Comparison of ENCODE assay signal across 8 cellular contexts in the genomic region with DNA sequence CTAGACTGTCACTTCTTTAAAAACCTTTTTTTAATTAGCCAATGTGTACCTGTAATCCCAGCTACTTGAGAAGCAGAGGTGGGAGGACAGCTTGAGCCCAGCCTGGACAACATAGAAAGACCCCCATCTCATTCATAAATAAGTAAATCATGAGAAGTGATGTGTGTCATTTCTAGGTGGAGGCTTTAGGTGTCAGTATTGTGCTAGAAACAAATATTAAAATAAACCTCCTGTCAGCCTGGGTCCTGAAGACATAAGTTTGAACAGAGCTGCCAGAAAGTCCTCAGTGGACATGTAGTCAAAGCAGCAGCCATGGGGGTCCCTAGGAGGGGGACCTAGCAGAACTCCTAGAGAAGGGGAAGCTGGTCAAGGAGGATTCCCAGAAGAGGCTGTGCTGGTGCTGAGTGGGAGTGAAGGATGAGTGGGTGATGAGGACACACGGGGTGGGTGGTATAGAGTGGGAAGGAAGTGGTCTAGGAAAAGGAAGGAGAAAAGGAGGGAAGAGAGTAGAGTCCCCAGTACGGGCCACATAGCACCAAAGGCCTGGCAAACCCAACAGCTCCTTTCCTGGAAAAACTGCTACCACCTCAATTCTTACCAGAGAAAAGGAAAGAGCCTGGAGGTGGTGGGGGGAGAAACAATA.
DNase-seq lines count a peak whose midpoint lies in the region; ATAC-seq and TF ChIP-seq lines count a peak whose summit lies in the region.

No MANE protein-coding gene starts in this region.

- H3K9me2 ChIP-seq in OCI-LY7 (ENCODE audit: insufficient read depth, low read length), result no peaks in the 10 kb centered on the region

- H3K9me3 ChIP-seq in AG04450 (ENCODE audit: control insufficient read depth, insufficient read depth, low read length), result no peaks in the 10 kb centered on the region
- H3K9me3 ChIP-seq in OCI-LY7 (ENCODE audit: low read length), result no peaks in the 10 kb centered on the region

- H3K4me1 Mint-ChIP-seq in T-cell, result peaks cover 0 to 3% (median 0%) of the 10 kb centered on the region in 3 donors

- H3K27ac ChIP-seq in AG04450 (ENCODE audit: low read depth, low read length) (no peak overlapping the region), OCI-LY7 (ENCODE audit: low read depth, low read length, poor library complexity, severe bottlenecking) (no peak overlapping the region)

- no peak overlapping the region for H3K27ac Mint-ChIP-seq in T-cell

- TF ChIP-seq CTCF in AG04450 (IDR thresholded peaks at IDR 0.05; ENCODE audit: low read depth, low read length), result peak; percentile 48
- TF ChIP-seq CTCF in GM10266 (IDR thresholded peaks at IDR 0.05; ENCODE audit: control insufficient read depth, insufficient read depth, low read depth, missing control alignments), result peak; percentile 34
- TF ChIP-seq CTCF in OCI-LY7 (conservative IDR thresholded peaks at IDR 0.05; ENCODE audit: low read length), result peak; percentile 70
- TF ChIP-seq CTCF in foreskin fibroblast (IDR thresholded peaks at IDR 0.05; ENCODE audit: low read depth, low read length), result peak; percentile 29

- no peaks in the 10 kb centered on the region for H3K79me2 ChIP-seq in OCI-LY7 (ENCODE audit: insufficient read depth, low read depth, low read length)

- H3K4me2 ChIP-seq in OCI-LY7 (ENCODE audit: low read length), result no peak overlapping the region

- no peak for DNase-seq in AG04450 (ENCODE audit: low read depth, low spot score)
- DNase-seq in GM10266 (ENCODE audit: extremely low spot score), result peak; percentile 18
- DNase-seq in OCI-LY7 (ENCODE audit: low spot score), result peak; percentile 32
- DNase-seq in foreskin fibroblast, result peak in 1 of 2 donors; percentile 4
- no peak for DNase-seq in T-cell
- DNase-seq in HEK293T (ENCODE audit: extremely low spot score), result no peak
- DNase-seq in GDM1 (lab: John Stamatoyannopoulos, UW), result no peak

- H3K4me1 ChIP-seq in OCI-LY7 (ENCODE audit: insufficient read depth, low read length, poor library complexity, severe bottlenecking), result no peaks in the 10 kb centered on the region

- H3K36me3 ChIP-seq in OCI-LY7 (ENCODE audit: insufficient read depth, low read length), result no peaks in the 10 kb centered on the region

- no peaks in the 10 kb centered on the region for H4K20me1 ChIP-seq in OCI-LY7 (ENCODE audit: insufficient read depth, low read length)

- H3K4me3 ChIP-seq in AG04450 (ENCODE audit: low read depth, low read length) (no peak overlapping the region), OCI-LY7 (ENCODE audit: low read depth, low read length, poor library complexity, severe bottlenecking) (no peak overlapping the region), foreskin fibroblast (ENCODE audit: low read depth in 1 of 2, low read length in 2 of 2) (no peak overlapping the region)

- CTCF ChIA-PET in AG04450 (lab: Charles Lee) (interaction anchor here (0.5 to 5.6 kb wide), 32 partner anchors 205 to 1014 kb away, joined by 3 to 96 read pairs (median 4); no protein-coding TSS in a partner anchor), OCI-LY7 (lab: Charles Lee; ENCODE audit: unreplicated experiment) (interaction anchor here (0.5 kb wide), 1 partner anchor 244 kb away, joined by 3 read pairs; no protein-coding TSS in a partner anchor), T-cell (lab: Charles Lee) (interaction anchor here (0.5 to 1.1 kb wide), 3 partner anchors 27 to 528 kb away, joined by 3 to 10 read pairs (median 3); no protein-coding TSS in a partner anchor), HEK293T (lab: Yijun Ruan, JAX) (interaction anchor here (0.7 to 1.9 kb wide), 3 partner anchors 227 to 566 kb away, joined by 3 to 10 read pairs (median 4); no protein-coding TSS in a partner anchor)

- no peaks in the 10 kb centered on the region for H3K36me3 Mint-ChIP-seq in T-cell

- POLR2A ChIA-PET in AG04450 (lab: Yijun Ruan, JAX) (no interaction called here), OCI-LY7 (lab: Charles Lee) (interaction anchor here (0.7 kb wide), 1 partner anchor 1082 kb away, joined by 3 read pairs; no protein-coding TSS in a partner anchor), T-cell (lab: Charles Lee) (no interaction called here), HEK293T (lab: Yijun Ruan, JAX) (interaction anchor here (0.7 kb wide), 1 partner anchor 126 kb away, joined by 3 read pairs; no protein-coding TSS in a partner anchor)

- no peak overlapping the region for H3K4me3 Mint-ChIP-seq in T-cell

- no TSS peak for BruUV-seq in OCI-LY7 (replicated peaks; lab: Mats Ljungman, UMichigan)

- ATAC-seq in T-cell (replicated peaks in 1 of 4) (no peak), esophagus mucosa (no peak)

- H3K27me3 ChIP-seq in AG04450 (ENCODE audit: control insufficient read depth, insufficient read depth, low read length), result peaks cover 3% of the 10 kb centered on the region

- no peak overlapping the region for H2AFZ ChIP-seq in OCI-LY7 (ENCODE audit: low read length)

- H3K27me3 Mint-ChIP-seq in T-cell, result peaks cover 22 to 25% of the 10 kb centered on the region in 2 donors

- intact Hi-C loops in OCI-LY7 (cut with micrococcal nuclease; ENCODE audit: unreplicated experiment), result loop anchor here (5.0 to 10.0 kb wide), 3 partner anchors 232 to 1010 kb away; no protein-coding TSS in a partner anchor

- no peaks in the 10 kb centered on the region for H3K9me3 Mint-ChIP-seq in T-cell

TF ChIP-seq in HEK293T, 16 proteins besides CTCF, POLR2A, EP300 and RAD21:
- no peak for TF ChIP-seq CTBP1 (IDR thresholded peaks at IDR 0.05; ENCODE audit: borderline replicate concordance)
- no peak for TF ChIP-seq ZNF384 (IDR thresholded peaks at IDR 0.05)
- TF ChIP-seq FOXK2 (IDR thresholded peaks at IDR 0.05), result no peak
- TF ChIP-seq LEF1 (IDR thresholded peaks at IDR 0.05; ENCODE audit: borderline replicate concordance), result no peak
- TF ChIP-seq SUZ12 (IDR thresholded peaks at IDR 0.05), result no peak
- TF ChIP-seq SP1 (IDR thresholded peaks at IDR 0.05), result no peak
- TF ChIP-seq HDGF (IDR thresholded peaks at IDR 0.05; ENCODE audit: borderline replicate concordance), result no peak
TF ChIP-seq in HEK293T: peak in this region for 0.

Comparison
In these comparisons a context has a peak if more than half of its experiments do, and no peak if none do; other contexts are left out.
1. DNase-seq: peak in GM10266 (single experiment) and OCI-LY7 (single experiment); none in AG04450 (single experiment), T-cell (0 of 34), HEK293T (single experiment) and GDM1 (single experiment).
2. POLR2A ChIA-PET loops: an anchor here in OCI-LY7 (0.7 kb wide) and HEK293T (0.7 kb wide); none called in AG04450 and T-cell.
3. Peak in every context shown above with its lines, with median percentiles within 50 percentile points of each other: CTCF ChIP-seq.